Comparison of ENCODE assay signal across 27 cellular contexts in genomic region chr9:110538621-110539020, GRCh38. TPM values are rescaled to one million over a fixed set of nuclear protein-coding genes. Genes with fewer than 3 reads are reported as not detected.
DNase-seq lines count a peak whose midpoint lies in the region; ATAC-seq, FAIRE-seq and TF ChIP-seq lines count a peak whose summit lies in the region.
"Had no signal": no experiment of that assay in that cellular context is flagged by ENCODE, and none has a peak within 500 bp of the region (broad histone marks: within the 10 kb centered on the region; RNA-seq: fewer than 3 reads in every experiment).

No MANE protein-coding gene starts in this region.

- CTCF ChIA-PET in A549 (lab: Yijun Ruan, JAX): no interaction called here
- CTCF ChIA-PET in HEK293 (lab: Yijun Ruan, JAX): no interaction called here
- CTCF ChIA-PET in activated CD4-positive, alpha-beta memory T cell treated with anti-CD3 and anti-CD28 coated beads for 36 hours (lab: Charles Lee): no interaction called here

- TF ChIP-seq EP300 in A549 (IDR thresholded peaks at IDR 0.05): no peak

- H3K4me3 ChIP-seq in A549: no peak overlapping the region
- no peak overlapping the region for H3K4me3 ChIP-seq in HEK293 (ENCODE audit: low read depth, low read length)
- peak overlapping the region; percentile 35 for H3K4me3 ChIP-seq in SK-N-MC
- no peak overlapping the region for H3K4me3 ChIP-seq in trophoblast cell (ENCODE audit: low read depth, low read length)
- no peak overlapping the region for H3K4me3 ChIP-seq in body of pancreas
- H3K4me3 ChIP-seq: upper lobe of left lung had no signal

- no peak for TF ChIP-seq RAD21 in A549 (conservative IDR thresholded peaks at IDR 0.05 in 1 of 2, IDR thresholded peaks at IDR 0.05 in 1 of 2)

- no peak for FAIRE-seq in A549 (lab: Jason Lieb, UNC)
- FAIRE-seq: H1, HTR-8/SVneo had no signal

- no peak overlapping the region for H3K18ac ChIP-seq in trophoblast cell (ENCODE audit: low read length)

- DNase-seq in A549 (ENCODE audit: low read depth in 1 of 2, low spot score in 1 of 2): no peak
- DNase-seq in SK-N-MC (ENCODE audit: low read depth, low spot score): no peak
- DNase-seq in mesothelial cell of epicardium (ENCODE audit: low spot score in 2 of 2, unreplicated experiment in 2 of 2): no peak
- no peak for DNase-seq in HuH-7.5 (ENCODE audit: low spot score)
- DNase-seq in trophoblast cell: no peak
- DNase-seq in activated CD4-positive, alpha-beta memory T cell treated with anti-CD3 and anti-CD28 coated beads for 36 hours: no peak
- DNase-seq in body of pancreas: no peak
- DNase-seq: activated CD4-positive, alpha-beta T cell treated with anti-CD3 and anti-CD28 coated beads, Interleukin-2, amount 50 U/mL, for 4 hours; activated CD8-positive, alpha-beta memory T cell treated with anti-CD3 and anti-CD28 coated beads, Interleukin-2, amount 50 U/mL, for 48 hours; activated naive CD8-positive, alpha-beta T cell treated with anti-CD3 and anti-CD28 coated beads for 36 hours; effector CD4-positive, alpha-beta T cell; erythroblast; Kasumi-1; naive B cell; NCI-H1092 treated with DMSO at 0.1 percent for 48 hours; NCI-H2029 treated with DMSO at 0.1 percent for 48 hours; occipital lobe; stimulated activated CD4-positive, alpha-beta T cell treated with anti-CD3 and anti-CD28 coated beads, Interleukin-12 subunit alpha, Interleukin-12 subunit beta, amount 100 ng/mL, for 4 hours; upper lobe of left lung; WERI-Rb-1 had no signal

- H3K79me2 ChIP-seq in trophoblast cell (ENCODE audit: control insufficient read depth, insufficient read depth, low read length, poor library complexity): no peaks in the 10 kb centered on the region

- WGBS in A549 (ENCODE audit: missing lambda C conversion rate): 22% methylated on average over 2 of the region's 2 CpGs
- WGBS in trophoblast cell (ENCODE audit: extremely low coverage, insufficient coverage, insufficient read length): no CpG with 5 or more reads among the region's 2 CpGs
- WGBS in body of pancreas, 2 donors: 46 to 49% methylated on average over 2 of the region's 2 CpGs

- TF ChIP-seq POLR2A in A549 (IDR thresholded peaks at IDR 0.05; ENCODE audit: low read length) (no peak), body of pancreas (IDR thresholded peaks at IDR 0.05) (no peak)

- H3K36me3 ChIP-seq in HEK293 (ENCODE audit: control insufficient read depth in 2 of 2, insufficient read depth in 1 of 2, low read length in 2 of 2): no peaks in the 10 kb centered on the region
- H3K36me3 ChIP-seq in SK-N-MC (ENCODE audit: insufficient read depth, low read length): no peaks in the 10 kb centered on the region
- no peaks in the 10 kb centered on the region for H3K36me3 ChIP-seq in trophoblast cell (ENCODE audit: control insufficient read depth in 1 of 2, insufficient read depth in 2 of 2, low read length in 2 of 2)
- H3K36me3 ChIP-seq in body of pancreas (replicated peaks in 1 of 2; ENCODE audit: insufficient read depth in 1 of 2, low read depth in 2 of 2): no peaks in the 10 kb centered on the region
- H3K36me3 ChIP-seq: upper lobe of left lung, WERI-Rb-1 had no signal

- H3K23ac ChIP-seq in trophoblast cell (ENCODE audit: low read length): no peak overlapping the region

- H4K8ac ChIP-seq in trophoblast cell (ENCODE audit: low read depth, low read length): no peak overlapping the region

- no peak overlapping the region for H2BK120ac ChIP-seq in trophoblast cell (ENCODE audit: insufficient read depth, low read length, poor library complexity)

- no peak overlapping the region for H3K4ac ChIP-seq in trophoblast cell (ENCODE audit: low read depth, low read length)

- H3K9me3 Mint-ChIP-seq in mesothelial cell of epicardium: peaks cover 20% of the 10 kb centered on the region
- peaks cover 6% of the 10 kb centered on the region for H3K9me3 Mint-ChIP-seq in activated CD4-positive, alpha-beta memory T cell treated with anti-CD3 and anti-CD28 coated beads for 36 hours
- H3K9me3 Mint-ChIP-seq: activated naive CD8-positive, alpha-beta T cell treated with anti-CD3 and anti-CD28 coated beads for 36 hours; activated T-helper 2 cell treated with anti-CD3 and anti-CD28 coated beads, Interferon-gamma antibody, Interleukin-2, Interleukin-4, amounts not matched to agents 10 μg/mL and 5 μg/mL and 100 μg/mL, durations not matched to agents 14 hours and 24 hours and 36 hours; stimulated activated naive CD8-positive, alpha-beta T cell treated with anti-CD3 and anti-CD28 coated beads, Interleukin-15, Interleukin-2, amounts not matched to agents 100 ng/mL and 50 ng/mL, for 24 hours had no signal

- peaks cover 41% of the 10 kb centered on the region for H3K4me1 Mint-ChIP-seq in mesothelial cell of epicardium
- no peaks in the 10 kb centered on the region for H3K4me1 Mint-ChIP-seq in activated CD4-positive, alpha-beta memory T cell treated with anti-CD3 and anti-CD28 coated beads for 36 hours (ENCODE audit: low read depth)
- H3K4me1 Mint-ChIP-seq: activated naive CD8-positive, alpha-beta T cell treated with anti-CD3 and anti-CD28 coated beads for 36 hours; CD14-positive monocyte; naive B cell had no signal

- peaks cover 23% of the 10 kb centered on the region for H3K36me3 Mint-ChIP-seq in mesothelial cell of epicardium
- no peaks in the 10 kb centered on the region for H3K36me3 Mint-ChIP-seq in activated CD4-positive, alpha-beta memory T cell treated with anti-CD3 and anti-CD28 coated beads for 36 hours
- H3K36me3 Mint-ChIP-seq: activated naive CD8-positive, alpha-beta T cell treated with anti-CD3 and anti-CD28 coated beads for 36 hours; CD14-positive monocyte; naive B cell had no signal

- H3K14ac ChIP-seq in trophoblast cell (ENCODE audit: low read length): no peak overlapping the region

- H3K9ac ChIP-seq in SK-N-MC (ENCODE audit: insufficient read length): no peak overlapping the region
- no peak overlapping the region for H3K9ac ChIP-seq in trophoblast cell (ENCODE audit: low read length)

- H4K12ac ChIP-seq in trophoblast cell (ENCODE audit: low read depth, low read length): no peak overlapping the region

- H3K27me3 ChIP-seq in trophoblast cell (ENCODE audit: insufficient read depth, low read length) (no peaks in the 10 kb centered on the region), body of pancreas (no peaks in the 10 kb centered on the region)
- H3K27me3 ChIP-seq: upper lobe of left lung had no signal

- no peak overlapping the region for H2BK12ac ChIP-seq in trophoblast cell (ENCODE audit: low read length)

- ATAC-seq in A549 (peak in 1 of 2 experiments; percentile 31; a peak in 1 of 6 replicates), body of pancreas (no peak)

- TF ChIP-seq CTCF in A549 (IDR thresholded peaks at IDR 0.05) (no peak), HEK293 (tag by site-specific recombination; IDR thresholded peaks at IDR 0.05) (no peak), mesothelial cell of epicardium (IDR thresholded peaks at IDR 0.05; ENCODE audit: unreplicated experiment) (no peak), body of pancreas (IDR thresholded peaks at IDR 0.05) (no peak)

- peak overlapping the region; percentile 19 to 76 for H3K27ac ChIP-seq in A549
- H3K27ac ChIP-seq in HEK293 (ENCODE audit: extremely low read depth, low read depth, low read length): no peak overlapping the region
- H3K27ac ChIP-seq in SK-N-MC: peak overlapping the region; percentile 38; the same call in 1 of the 2 replicates
- no peak overlapping the region for H3K27ac ChIP-seq in trophoblast cell (ENCODE audit: low read depth, low read length)
- H3K27ac ChIP-seq in body of pancreas: no peak overlapping the region
- H3K27ac ChIP-seq: upper lobe of left lung, WERI-Rb-1 had no signal

- H3K4me3 Mint-ChIP-seq in mesothelial cell of epicardium: no peak overlapping the region
- H3K4me3 Mint-ChIP-seq in activated CD4-positive, alpha-beta memory T cell treated with anti-CD3 and anti-CD28 coated beads for 36 hours: no peak overlapping the region
- H3K4me3 Mint-ChIP-seq: activated naive CD8-positive, alpha-beta T cell treated with anti-CD3 and anti-CD28 coated beads for 36 hours; CD14-positive monocyte; naive B cell; stimulated activated naive CD8-positive, alpha-beta T cell treated with anti-CD3 and anti-CD28 coated beads, Interleukin-15, Interleukin-2, amounts not matched to agents 100 ng/mL and 50 ng/mL, for 24 hours had no signal

- H3K27me3 Mint-ChIP-seq in mesothelial cell of epicardium (ENCODE audit: low read depth): no peaks in the 10 kb centered on the region
- H3K27me3 Mint-ChIP-seq in activated CD4-positive, alpha-beta memory T cell treated with anti-CD3 and anti-CD28 coated beads for 36 hours: no peaks in the 10 kb centered on the region
- H3K27me3 Mint-ChIP-seq: stimulated activated naive CD8-positive, alpha-beta T cell treated with anti-CD3 and anti-CD28 coated beads, Interleukin-15, Interleukin-2, amounts not matched to agents 100 ng/mL and 50 ng/mL, for 24 hours had no signal

- H3K9me3 ChIP-seq in A549 (peaks cover 20% of the 10 kb centered on the region), HEK293 (ENCODE audit: control insufficient read depth, insufficient read depth, low read depth, low read length) (no peaks in the 10 kb centered on the region), SK-N-MC (ENCODE audit: low read depth, low read length) (no peaks in the 10 kb centered on the region), trophoblast cell (ENCODE audit: insufficient read depth, low read depth, low read length) (no peaks in the 10 kb centered on the region), body of pancreas (no peaks in the 10 kb centered on the region)
- H3K9me3 ChIP-seq: upper lobe of left lung had no signal

- intact Hi-C loops in activated CD4-positive, alpha-beta memory T cell treated with anti-CD3 and anti-CD28 coated beads for 36 hours (cut with micrococcal nuclease): no loop called here
- intact Hi-C loops in body of pancreas (cut with DNase I): no loop called here

- peak overlapping the region; percentile 59 for H3K4me2 ChIP-seq in A549
- H3K4me2 ChIP-seq in trophoblast cell (ENCODE audit: low read length): no peak overlapping the region

- no peaks in the 10 kb centered on the region for H3K79me1 ChIP-seq in trophoblast cell (ENCODE audit: low read length)

- no peak overlapping the region for H2AFZ ChIP-seq in trophoblast cell (ENCODE audit: insufficient read depth, low read length, poor library complexity)

- no peak overlapping the region for H4K91ac ChIP-seq in trophoblast cell (ENCODE audit: low read depth, low read length)

- no peak overlapping the region for H2AK5ac ChIP-seq in trophoblast cell (ENCODE audit: low read length)

- peak overlapping the region; percentile 88 for H3K27ac Mint-ChIP-seq in mesothelial cell of epicardium
- H3K27ac Mint-ChIP-seq in activated CD4-positive, alpha-beta memory T cell treated with anti-CD3 and anti-CD28 coated beads for 36 hours: no peak overlapping the region
- H3K27ac Mint-ChIP-seq: activated naive CD8-positive, alpha-beta T cell treated with anti-CD3 and anti-CD28 coated beads for 36 hours; activated T-helper 2 cell treated with anti-CD3 and anti-CD28 coated beads, Interferon-gamma antibody, Interleukin-2, Interleukin-4, amounts not matched to agents 10 μg/mL and 5 μg/mL and 100 μg/mL, durations not matched to agents 14 hours and 24 hours and 36 hours; CD14-positive monocyte; naive B cell; stimulated activated naive CD8-positive, alpha-beta T cell treated with anti-CD3 and anti-CD28 coated beads, Interleukin-15, Interleukin-2, amounts not matched to agents 100 ng/mL and 50 ng/mL, for 24 hours had no signal

- POLR2A ChIA-PET in A549 (lab: Yijun Ruan, JAX): no interaction called here
- POLR2A ChIA-PET in HEK293 (lab: Yijun Ruan, JAX): no interaction called here
- POLR2A ChIA-PET in activated CD4-positive, alpha-beta memory T cell treated with anti-CD3 and anti-CD28 coated beads for 36 hours (lab: Charles Lee): no interaction called here

- H3K4me1 ChIP-seq in A549 (peaks cover 50% of the 10 kb centered on the region), HEK293 (ENCODE audit: control insufficient read depth, insufficient read depth, low read length) (peaks cover 8% of the 10 kb centered on the region), trophoblast cell (ENCODE audit: control insufficient read depth in 1 of 2, insufficient read depth in 2 of 2, low read length in 2 of 2) (no peaks in the 10 kb centered on the region), body of pancreas (no peaks in the 10 kb centered on the region)
- H3K4me1 ChIP-seq: upper lobe of left lung had no signal

- no peak overlapping the region for H2BK5ac ChIP-seq in trophoblast cell (ENCODE audit: low read depth, low read length, poor library complexity)

RNA-seq across cellular contexts. Expression of gene SVEP1, which starts 40.9 kb away (rescaled TPM):
- polyA plus RNA-seq in A549 (2011; rRNA removed) (0.52 and 0.74 TPM in 2 replicates), A549 (2017; fragmentation: RNase III; extraction: RNeasy Plus Mini Kit Qiagen cat#74134 plus additional on column Dnase treatment) (1.5 TPM in 3 replicates)
- 0.05 TPM in 2 replicates for polyA plus RNA-seq in A549 (2012; cell fraction: cytosol; rRNA removed)
- 0.12 and 0.27 TPM in 2 replicates for polyA plus RNA-seq in A549 (2012; cell fraction: nucleus; rRNA removed)
- 1.6 and 1.8 TPM in 2 replicates for polyA minus RNA-seq in A549 (2011; rRNA and poly(A)+ RNA removed)
- total RNA-seq in mesothelial cell of epicardium (44.5 to 47.2 TPM (median 45.2 TPM) in 3 replicates), body of pancreas (10 to 100 TPM; 23.7 to 34.0 TPM)
- 6.2 and 6.4 TPM in 2 replicates for polyA plus RNA-seq in trophoblast cell (2013)
- total RNA-seq in activated CD4-positive, alpha-beta memory T cell treated with anti-CD3 and anti-CD28 coated beads for 36 hours: not detected
- total RNA-seq: activated naive CD8-positive, alpha-beta T cell treated with anti-CD3 and anti-CD28 coated beads for 36 hours; activated T-helper 2 cell treated with anti-CD3 and anti-CD28 coated beads, Interferon-gamma antibody, Interleukin-2, Interleukin-4, amounts not matched to agents 10 μg/mL and 5 μg/mL and 100 μg/mL, durations not matched to agents 14 hours and 24 hours and 36 hours; G401 had no signal
- polyA plus RNA-seq: CD14-positive monocyte had no signal

Comparison
In these comparisons a context has a peak if more than half of its experiments do, and no peak if none do; other contexts are left out.
1. H3K27ac ChIP-seq: peak in A549 (2 of 2) and SK-N-MC (single experiment); none in HEK293 (single experiment), trophoblast cell (single experiment) and body of pancreas (0 of 4).
2. RNA of gene SVEP1, which starts 40.9 kb away (total RNA-seq): 44.5 to 47.2 TPM in mesothelial cell of epicardium and 23.7 to 34.0 TPM in body of pancreas; not detected in activated CD4-positive, alpha-beta memory T cell treated with anti-CD3 and anti-CD28 coated beads for 36 hours; every median in the first group is over 10 times any median in the second.